In genomic region chr16:252366-253337, GRCh38 we compare ENCODE assay signal across 12 cellular contexts. TPM values are rescaled to one million over a fixed set of nuclear protein-coding genes. Genes with fewer than 3 reads are reported as not detected.
DNase-seq lines count a peak whose midpoint lies in the region; ATAC-seq and TF ChIP-seq lines count a peak whose summit lies in the region.
"Had no signal": no experiment of that assay in that cellular context is flagged by ENCODE, and none has a peak within 500 bp of the region (broad histone marks: within the 10 kb centered on the region; RNA-seq: fewer than 3 reads in every experiment).

No MANE protein-coding gene starts in this region.

- no peaks in the 10 kb centered on the region for H4K20me1 ChIP-seq in BLaER1

- H3K9me3 ChIP-seq in BLaER1 (no peaks in the 10 kb centered on the region), mucosa of descending colon (no peaks in the 10 kb centered on the region)
- H3K9me3 ChIP-seq: sigmoid colon had no signal

- H3K36me3 ChIP-seq in BLaER1, result peaks cover 67% of the 10 kb centered on the region
- H3K36me3 ChIP-seq in mucosa of descending colon (ENCODE audit: low read depth), result no peaks in the 10 kb centered on the region

- H3K9me3 Mint-ChIP-seq in activated naive CD4-positive, alpha-beta T cell treated with anti-CD3 and anti-CD28 coated beads, Interleukin-2, amount 50 U/mL, for 24 hours, result no peaks in the 10 kb centered on the region

- H3K4me1 Mint-ChIP-seq in activated naive CD4-positive, alpha-beta T cell treated with anti-CD3 and anti-CD28 coated beads, Interleukin-2, amount 50 U/mL, for 24 hours, result peaks cover 26% of the 10 kb centered on the region

- H3K27ac ChIP-seq in BLaER1, result peak overlapping the region; percentile 82

- ATAC-seq in GM21825 (IDR thresholded peaks at IDR 0.05; ENCODE audit: unreplicated experiment), result peak; percentile 55
- ATAC-seq in mucosa of descending colon, result peak; percentile 90
- ATAC-seq in omental fat pad (ENCODE audit: low FRiP score), result no peak
- ATAC-seq in GM21619 (IDR thresholded peaks at IDR 0.05; ENCODE audit: unreplicated experiment), result no peak
- ATAC-seq in HG03097 (IDR thresholded peaks at IDR 0.05; ENCODE audit: low FRiP score, unreplicated experiment), result no peak
- ATAC-seq: SK-N-SH treated with all-trans-retinoic acid at 6 μM for 48 hours had no signal

- intact Hi-C loops in mucosa of descending colon (cut with DNase I, micrococcal nuclease), result no loop called here

- peak overlapping the region; percentile 81 for H3K4me3 Mint-ChIP-seq in activated naive CD4-positive, alpha-beta T cell treated with anti-CD3 and anti-CD28 coated beads, Interleukin-2, amount 50 U/mL, for 24 hours

- peak; percentile 64 to 76 (median 65) for DNase-seq in mucosa of descending colon
- DNase-seq in omental fat pad (ENCODE audit: low spot score), result no peak
- DNase-seq in NOMO-1 treated with DMSO at 0.1 percent for 48 hours (lab: John Stamatoyannopoulos, UW; ENCODE audit: unreplicated experiment), result no peak
- DNase-seq: C1 segment of cervical spinal cord, sigmoid colon, substantia nigra had no signal

- H3K4me3 ChIP-seq in BLaER1 (peak overlapping the region; percentile 51), mucosa of descending colon (no peak overlapping the region)
- H3K4me3 ChIP-seq: sigmoid colon had no signal

- H3K27me3 Mint-ChIP-seq in activated naive CD4-positive, alpha-beta T cell treated with anti-CD3 and anti-CD28 coated beads, Interleukin-2, amount 50 U/mL, for 24 hours, result no peaks in the 10 kb centered on the region

- peak overlapping the region; percentile 94 for H3K27ac Mint-ChIP-seq in activated naive CD4-positive, alpha-beta T cell treated with anti-CD3 and anti-CD28 coated beads, Interleukin-2, amount 50 U/mL, for 24 hours

- peak overlapping the region; percentile 70 for H3K9ac ChIP-seq in BLaER1

- peak overlapping the region; percentile 85 for H3K4me2 ChIP-seq in BLaER1

- H3K4me1 ChIP-seq in BLaER1 (peaks cover 56% of the 10 kb centered on the region), mucosa of descending colon (ENCODE audit: low read depth) (peaks cover 31% of the 10 kb centered on the region)
- H3K4me1 ChIP-seq: sigmoid colon had no signal

- peaks cover 12% of the 10 kb centered on the region for H3K36me3 Mint-ChIP-seq in activated naive CD4-positive, alpha-beta T cell treated with anti-CD3 and anti-CD28 coated beads, Interleukin-2, amount 50 U/mL, for 24 hours

- no peaks in the 10 kb centered on the region for H3K27me3 ChIP-seq in BLaER1
- H3K27me3 ChIP-seq: sigmoid colon had no signal

- TF ChIP-seq CTCF in mucosa of descending colon (IDR thresholded peaks at IDR 0.05), result no peak
- TF ChIP-seq CTCF in omental fat pad (IDR thresholded peaks at IDR 0.05), result no peak

RNA-seq across cellular contexts. Expression of gene FAM234A, which starts 18.0 kb away (rescaled TPM):
- total RNA-seq in mucosa of descending colon, result 100 to 1,000 TPM in 1 of 3 donors, 10 to 100 TPM in 2; 87.1 to 129 (median 99.1) TPM
- total RNA-seq in omental fat pad, result 100 to 1,000 TPM in 1 of 4 donors, 10 to 100 TPM in 3; 48.5 to 119 (median 69.3) TPM

RNA-seq across cellular contexts. Expression of gene RGS11, which starts 23.1 kb away (rescaled TPM):
- total RNA-seq in mucosa of descending colon (10 to 100 TPM in 1 of 3 donors, 1 to 10 TPM in 2; 2.6 to 10.0 (median 8.1) TPM), omental fat pad (10 to 100 TPM in 2 of 4 donors, 1 to 10 TPM in 2; 5.0 to 23.5 (median 13.8) TPM)

RNA-seq across cellular contexts. Expression of gene LUC7L, which starts 23.4 kb away (rescaled TPM):
- total RNA-seq in mucosa of descending colon, result 10 to 100 TPM; 47.8 to 86.8 (median 67.2) TPM
- total RNA-seq in omental fat pad, result 100 to 1,000 TPM in 1 of 4 donors, 10 to 100 TPM in 3; 52.7 to 115 (median 76.8) TPM

RNA-seq across cellular contexts. Expression of gene ARHGDIG, which starts 27.7 kb away (rescaled TPM):
- total RNA-seq in mucosa of descending colon, result 1 to 10 TPM; 1.7 to 6.8 (median 1.9) TPM
- total RNA-seq in omental fat pad, result 10 to 100 TPM in 1 of 4 donors, 1 to 10 TPM in 2, not detected in 1; 2.3 to 12.2 (median 5.9) TPM

RNA-seq across cellular contexts. Expression of gene PDIA2, which starts 30.3 kb away (rescaled TPM):
- total RNA-seq in mucosa of descending colon, result 1 to 10 TPM in 2 of 3 donors, under 1 TPM in 1; 0.23 to 2.8 (median 1.3) TPM
- total RNA-seq in omental fat pad, result 1 to 10 TPM in 3 of 4 donors, not detected in 1; 1.5 to 5.3 (median 2.7) TPM

Comparison
In these comparisons a context has a peak if more than half of its experiments do, and no peak if none do; other contexts are left out.
1. ATAC-seq: peak in GM21825 (single experiment) and mucosa of descending colon (single experiment); none in omental fat pad (single experiment), GM21619 (single experiment) and HG03097 (single experiment).
2. DNase-seq: peak in mucosa of descending colon (3 of 3); none in omental fat pad (single experiment) and NOMO-1 treated with DMSO at 0.1 percent for 48 hours (single experiment).